Comparison of ENCODE assay signal across 28 cellular contexts in genomic region chr7:32251659-32252058, GRCh38.
"Had no signal": no experiment of that assay in that cellular context is flagged by ENCODE, and none has a peak within 500 bp of the region (broad histone marks: within the 10 kb centered on the region; RNA-seq: fewer than 3 reads in every experiment).

No MANE protein-coding gene starts in this region.

- H3K4me3 Mint-ChIP-seq: activated CD4-positive, alpha-beta memory T cell treated with anti-CD3 and anti-CD28 coated beads, Interleukin-2, amount 10 ng/mL, durations not matched to agents 7 days and 5 days; activated CD4-positive, alpha-beta T cell treated with anti-CD3 and anti-CD28 coated beads, Interleukin-2, amount 10 ng/mL, durations not matched to agents 7 days and 5 days; activated naive CD8-positive, alpha-beta T cell; activated T-cell treated with anti-CD3 and anti-CD28 coated beads, Interleukin-2, amount 50 U/mL, for 24 hours; activated T-cell treated with anti-CD3 and anti-CD28 coated beads, Interleukin-2, amount 50 U/mL, for 72 hours; effector memory CD8-positive, alpha-beta T cell; T-cell; T-helper 1 cell treated with Interleukin-12 subunit alpha and Interleukin-12 subunit beta and Interleukin-4 antibody, amounts not matched to agents 30 μg/mL and 1 μg/mL, for 36 hours; WTC11 had no signal

- DNase-seq: activated CD4-positive, alpha-beta memory T cell treated with anti-CD3 and anti-CD28 coated beads, Interleukin-2, amount 10 ng/mL, durations not matched to agents 7 days and 5 days; activated CD4-positive, alpha-beta T cell treated with anti-CD3 and anti-CD28 coated beads for 1 hour; activated CD4-positive, alpha-beta T cell treated with anti-CD3 and anti-CD28 coated beads for 4 hours; activated CD4-positive, alpha-beta T cell treated with anti-CD3 and anti-CD28 coated beads, Interleukin-2, amount 10 ng/mL, durations not matched to agents 7 days and 5 days; activated CD4-positive, alpha-beta T cell treated with anti-CD3 and anti-CD28 coated beads, Interleukin-2, amount 50 U/mL, for 4 hours; activated CD8-positive, alpha-beta memory T cell treated with anti-CD3 and anti-CD28 coated beads, Interleukin-2, amount 50 U/mL, for 48 hours; activated gamma-delta T cell treated with Interleukin-2 at 50 U/mL for 16 hours; activated naive CD4-positive, alpha-beta T cell treated with anti-CD3 and anti-CD28 coated beads, Interleukin-2, amount 50 U/mL, for 16 hours; activated naive CD4-positive, alpha-beta T cell treated with Interleukin-2 at 50 U/mL for 16 hours; activated T-cell treated with anti-CD3 and anti-CD28 coated beads for 4 hours; activated T-cell treated with anti-CD3 and anti-CD28 coated beads, Interleukin-2, amount 50 U/mL, for 24 hours; activated T-cell treated with anti-CD3 and anti-CD28 coated beads, Interleukin-2, amount 50 U/mL, for 72 hours; brain microvascular endothelial cell; cortex of kidney; dermis blood vessel endothelial cell; effector CD4-positive, alpha-beta T cell; effector memory CD8-positive, alpha-beta T cell; erythroblast; esophagus squamous epithelium; foreskin melanocyte; heart left ventricle; SW 1271; T-cell had no signal

- H3K4me3 ChIP-seq: ascending aorta, esophagus squamous epithelium, gastroesophageal sphincter, heart left ventricle had no signal

- H3K36me3 ChIP-seq: ascending aorta, brain microvascular endothelial cell, esophagus squamous epithelium, gastroesophageal sphincter, heart left ventricle had no signal

- H3K4me1 Mint-ChIP-seq: activated CD4-positive, alpha-beta memory T cell treated with anti-CD3 and anti-CD28 coated beads, Interleukin-2, amount 10 ng/mL, durations not matched to agents 7 days and 5 days; activated CD4-positive, alpha-beta T cell treated with anti-CD3 and anti-CD28 coated beads, Interleukin-2, amount 10 ng/mL, durations not matched to agents 7 days and 5 days; T-cell; WTC11 had no signal

- H3K36me3 Mint-ChIP-seq: activated naive CD8-positive, alpha-beta T cell; T-cell; WTC11 had no signal

- H3K4me1 ChIP-seq: ascending aorta, esophagus squamous epithelium, gastroesophageal sphincter had no signal

- H3K27ac Mint-ChIP-seq: activated CD4-positive, alpha-beta memory T cell treated with anti-CD3 and anti-CD28 coated beads, Interleukin-2, amount 10 ng/mL, durations not matched to agents 7 days and 5 days; activated CD4-positive, alpha-beta T cell treated with anti-CD3 and anti-CD28 coated beads, Interleukin-2, amount 10 ng/mL, durations not matched to agents 7 days and 5 days; activated naive CD8-positive, alpha-beta T cell; activated T-cell treated with anti-CD3 and anti-CD28 coated beads, Interleukin-2, amount 50 U/mL, for 24 hours; effector memory CD8-positive, alpha-beta T cell; T-cell; T-helper 1 cell treated with Interleukin-12 subunit alpha and Interleukin-12 subunit beta and Interleukin-4 antibody, amounts not matched to agents 30 μg/mL and 1 μg/mL, for 36 hours; WTC11 had no signal

- H3K9me3 ChIP-seq: ascending aorta, esophagus squamous epithelium, gastroesophageal sphincter, heart left ventricle had no signal

- H3K27me3 ChIP-seq: ascending aorta, brain microvascular endothelial cell, esophagus squamous epithelium, heart left ventricle had no signal

- H3K9me3 Mint-ChIP-seq: activated CD4-positive, alpha-beta memory T cell treated with anti-CD3 and anti-CD28 coated beads, Interleukin-2, amount 10 ng/mL, durations not matched to agents 7 days and 5 days; activated CD4-positive, alpha-beta T cell treated with anti-CD3 and anti-CD28 coated beads, Interleukin-2, amount 10 ng/mL, durations not matched to agents 7 days and 5 days; activated T-cell treated with anti-CD3 and anti-CD28 coated beads, Interleukin-2, amount 50 U/mL, for 24 hours; activated T-cell treated with anti-CD3 and anti-CD28 coated beads, Interleukin-2, amount 50 U/mL, for 72 hours; effector memory CD8-positive, alpha-beta T cell; T-cell; T-helper 1 cell treated with Interleukin-12 subunit alpha and Interleukin-12 subunit beta and Interleukin-4 antibody, amounts not matched to agents 30 μg/mL and 1 μg/mL, for 36 hours; WTC11 had no signal

- H3K27ac ChIP-seq: ascending aorta, brain microvascular endothelial cell, esophagus squamous epithelium, gastroesophageal sphincter, heart left ventricle had no signal
